ENCODE assay signal across 18 cellular contexts in the genomic region with DNA sequence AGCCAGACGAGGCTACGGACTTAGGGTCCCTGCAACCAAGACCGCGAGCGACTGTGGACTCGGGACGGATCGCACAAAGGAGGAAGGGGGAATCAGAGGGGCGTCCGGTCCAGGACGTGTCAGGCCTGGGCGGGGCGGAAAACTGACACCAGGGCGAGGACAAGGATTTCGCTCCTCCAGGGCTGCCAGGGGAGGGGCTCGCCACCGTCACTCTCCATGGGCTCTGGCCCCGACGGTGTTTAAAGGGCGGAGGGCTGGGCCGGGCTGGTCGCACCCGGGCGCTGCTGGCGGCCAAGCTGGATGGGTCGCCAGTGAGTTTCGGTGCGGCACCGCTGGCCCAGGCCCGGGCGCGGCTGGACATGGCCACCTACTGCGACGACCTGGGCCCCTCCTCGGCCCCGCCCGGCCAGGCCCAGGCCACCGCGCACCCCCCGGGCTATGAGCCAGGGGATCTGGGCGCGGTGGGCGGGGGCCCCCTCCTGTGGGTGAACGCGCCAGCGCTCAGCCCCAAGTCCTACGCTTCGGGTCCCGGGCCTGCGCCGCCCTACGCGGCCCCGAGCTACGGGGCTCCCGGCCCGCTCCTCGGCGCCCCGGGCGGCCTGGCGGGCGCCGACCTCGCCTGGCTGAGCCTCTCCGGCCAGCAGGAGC. TPM values are rescaled to one million over a fixed set of nuclear protein-coding genes. Genes with fewer than 3 reads are reported as not detected.
DNase-seq lines count a peak whose midpoint lies in the region; ATAC-seq and TF ChIP-seq lines count a peak whose summit lies in the region.
"Had no signal": no experiment of that assay in that cellular context is flagged by ENCODE, and none has a peak within 500 bp of the region (broad histone marks: within the 10 kb centered on the region; RNA-seq: fewer than 3 reads in every experiment).

Gene FOXI2 (plus strand): TSS at position 271 of the 648 bp plus-strand sequence. CDS start 89 bp downstream, at position 360.

- peaks cover 26% of the 10 kb centered on the region for H3K4me1 Mint-ChIP-seq in nephron progenitor cell
- H3K4me1 Mint-ChIP-seq: T-cell had no signal

- peaks cover 93% of the 10 kb centered on the region for H3K27me3 Mint-ChIP-seq in nephron progenitor cell (ENCODE audit: low read depth, poor library complexity)

- DNase-seq in heart left ventricle (peak in 2 of 5 donors; percentile 35 to 36), cardiac septum (ENCODE audit: low spot score) (no peak), hepatocyte (ENCODE audit: low spot score) (no peak), nephron progenitor cell (peak; percentile 80), upper lobe of right lung (no peak), superior temporal gyrus (ENCODE audit: extremely low spot score) (no peak)
- DNase-seq in activated naive CD4-positive, alpha-beta T cell treated with Interleukin-2 at 50 U/mL for 16 hours, result no peak
- DNase-seq: COR-L47, hippocampal formation, midbrain, NCI-H2081 treated with DMSO at 0.1 percent for 48 hours, T-cell, uterus had no signal

- peak in 3 of 4 donors; percentile 21 to 84 (median 24) for ATAC-seq in heart left ventricle
- peak; percentile 4 for ATAC-seq in upper lobe of right lung
- no peak for ATAC-seq in HG03521 (IDR thresholded peaks at IDR 0.05; ENCODE audit: unreplicated experiment)
- ATAC-seq: Panc1, T-cell had no signal

- WGBS in heart left ventricle, 4 donors, result 0 to 2% (median 1%) methylated on average over 37 to 66 of the region's 66 CpGs
- 3% methylated on average over 29 of the region's 66 CpGs for WGBS in hepatocyte (ENCODE audit: low lambda C conversion rate, missing lambda C conversion rate)

- H3K4me2 ChIP-seq in hepatocyte, result peak within 1 kb of the TSS; percentile 71

- no peaks in the 10 kb centered on the region for H4K20me1 ChIP-seq in hepatocyte (ENCODE audit: insufficient read depth, poor library complexity, severe bottlenecking)

- H3K9me3 Mint-ChIP-seq in nephron progenitor cell, result peaks cover 5% of the 10 kb centered on the region
- H3K9me3 Mint-ChIP-seq: activated naive CD4-positive, alpha-beta T cell treated with anti-CD3 and anti-CD28 coated beads, Interleukin-2, amount 50 U/mL, for 72 hours had no signal

- TF ChIP-seq POLR2A in heart left ventricle (IDR thresholded peaks at IDR 0.05), result no peak

- H3K36me3 ChIP-seq in heart left ventricle (no peaks in the 10 kb centered on the region), hepatocyte (replicated peaks; ENCODE audit: insufficient read depth, low read depth) (no peaks in the 10 kb centered on the region), upper lobe of right lung (no peaks in the 10 kb centered on the region)
- H3K36me3 ChIP-seq: uterus had no signal

- H3K9me3 ChIP-seq in heart left ventricle (no peaks in the 10 kb centered on the region), hepatocyte (ENCODE audit: low read depth) (no peaks in the 10 kb centered on the region), upper lobe of right lung (no peaks in the 10 kb centered on the region)
- H3K9me3 ChIP-seq: uterus had no signal

- no peaks in the 10 kb centered on the region for H3K9me2 ChIP-seq in hepatocyte (replicated peaks; ENCODE audit: insufficient read depth)

- no peaks in the 10 kb centered on the region for H3K79me2 ChIP-seq in hepatocyte

- H3K4me3 Mint-ChIP-seq in nephron progenitor cell, result peak within 1 kb of the TSS; percentile 82
- H3K4me3 Mint-ChIP-seq: T-cell had no signal

- no peak within 1 kb of the TSS for H2AFZ ChIP-seq in hepatocyte

- H3K27me3 ChIP-seq in heart left ventricle (peaks cover 24 to 86% (median 62%) of the 10 kb centered on the region in 9 donors), hepatocyte (peaks cover 86% of the 10 kb centered on the region), upper lobe of right lung (peaks cover 68% of the 10 kb centered on the region)

- intact Hi-C loops in heart left ventricle (cut with DNase I), result no loop called here
- intact Hi-C loops in cardiac septum (cut with DNase I), result no loop called here
- intact Hi-C loops in upper lobe of right lung (cut with DNase I), result no loop called here

- H3K27ac ChIP-seq in heart left ventricle (peak within 1 kb of the TSS in 8 of 12 donors; percentile 36 to 79 (median 63)), hepatocyte (no peak within 1 kb of the TSS), upper lobe of right lung (no peak within 1 kb of the TSS)
- H3K27ac ChIP-seq: epithelial cell of prostate, uterus had no signal

- H3K27ac Mint-ChIP-seq in nephron progenitor cell, result no peak within 1 kb of the TSS
- H3K27ac Mint-ChIP-seq: activated naive CD4-positive, alpha-beta T cell treated with anti-CD3 and anti-CD28 coated beads, Interleukin-2, amount 50 U/mL, for 72 hours; T-cell had no signal

- H3K4me3 ChIP-seq in heart left ventricle (peak within 1 kb of the TSS in 11 of 12 donors; percentile 16 to 53 (median 45)), hepatocyte (no peak within 1 kb of the TSS), upper lobe of right lung (no peak within 1 kb of the TSS)
- H3K4me3 ChIP-seq: uterus had no signal

- peaks cover 5% of the 10 kb centered on the region for H3K36me3 Mint-ChIP-seq in nephron progenitor cell (ENCODE audit: low read depth)
- H3K36me3 Mint-ChIP-seq: activated naive CD4-positive, alpha-beta T cell treated with anti-CD3 and anti-CD28 coated beads, Interleukin-2, amount 50 U/mL, for 72 hours; T-cell had no signal

- peaks cover 0 to 34% (median 3%) of the 10 kb centered on the region in 12 donors for H3K4me1 ChIP-seq in heart left ventricle
- H3K4me1 ChIP-seq in hepatocyte (ENCODE audit: insufficient read depth), result peaks cover 3% of the 10 kb centered on the region
- H3K4me1 ChIP-seq in upper lobe of right lung, result no peaks in the 10 kb centered on the region
- H3K4me1 ChIP-seq: uterus had no signal

- TF ChIP-seq CTCF in heart left ventricle (IDR thresholded peaks at IDR 0.05), result no peak
- no peak for TF ChIP-seq CTCF in hepatocyte (IDR thresholded peaks at IDR 0.05; ENCODE audit: poor library complexity)
- TF ChIP-seq CTCF in nephron progenitor cell (IDR thresholded peaks at IDR 0.05), result no peak
- TF ChIP-seq CTCF in upper lobe of right lung (IDR thresholded peaks at IDR 0.05), result no peak

RNA-seq across cellular contexts. Expression of gene FOXI2, which starts in this region (rescaled TPM):
- under 1 TPM in 7 of 9 donors, not detected in 2; 0.14 to 0.61 (median 0.28) TPM for total RNA-seq in heart left ventricle
- polyA plus RNA-seq in heart left ventricle, result under 1 TPM in 1 of 2 donors, not detected in 1; 0.30 TPM
- 0.24 TPM for total RNA-seq in cardiac septum
- total RNA-seq in hepatocyte, result not detected in 2 replicates
- not detected in 2 replicates for polyA plus RNA-seq in hepatocyte
- not detected for total RNA-seq in upper lobe of right lung
- total RNA-seq: activated naive CD4-positive, alpha-beta T cell treated with anti-CD3 and anti-CD28 coated beads, Interleukin-2, amount 50 U/mL, for 72 hours; HT1080; T-cell had no signal

Comparison
In these comparisons a context has a peak if more than half of its experiments do, and no peak if none do; other contexts are left out.
1. Peak in ATAC-seq, H3K4me3 ChIP-seq and H3K27ac ChIP-seq in heart left ventricle; RNA of the gene not detected or under 1 TPM.
2. Peak in ATAC-seq in upper lobe of right lung; RNA of the gene not detected or under 1 TPM.